ENCODE assay signal across 10 cellular contexts in the genomic region with DNA sequence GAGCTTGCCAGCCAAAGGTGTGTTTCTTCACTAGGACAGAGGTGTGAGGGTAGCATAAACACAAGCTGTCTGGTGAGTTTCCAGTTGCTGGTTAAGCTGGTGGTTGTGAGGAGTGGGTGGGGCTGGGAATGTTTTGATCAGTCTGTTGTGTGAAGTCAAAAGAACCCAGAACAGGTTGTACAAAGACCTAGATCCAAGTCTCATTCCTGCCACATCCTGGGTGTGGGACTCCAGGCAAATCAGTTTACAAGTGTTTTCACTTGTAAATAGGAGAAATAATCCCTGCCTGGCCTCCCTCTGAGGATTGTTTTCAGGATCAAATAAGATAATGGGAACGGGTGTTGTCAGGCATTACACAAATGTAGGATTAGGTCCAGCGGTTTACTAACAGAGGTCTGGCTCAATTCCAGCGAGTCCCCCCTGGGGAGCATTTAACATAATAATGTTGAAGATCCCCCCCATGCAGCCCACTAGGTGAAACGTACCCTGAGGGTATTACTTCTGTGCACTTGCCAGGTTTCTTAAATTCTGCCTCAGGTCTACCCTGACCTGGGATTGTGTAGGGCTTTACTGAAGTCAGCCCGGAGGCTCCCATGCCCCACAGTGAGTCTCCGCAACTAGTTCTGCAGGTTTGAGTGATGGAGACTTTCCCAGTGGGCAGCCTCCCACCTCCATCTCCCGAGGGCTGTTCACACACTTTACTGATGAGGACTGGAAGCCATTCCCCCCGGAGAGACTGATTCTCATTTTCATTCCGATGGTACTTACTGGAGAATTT. TPM values are rescaled to one million over a fixed set of nuclear protein-coding genes. Genes with fewer than 3 reads are reported as not detected.
DNase-seq lines count a peak whose midpoint lies in the region; ATAC-seq and TF ChIP-seq lines count a peak whose summit lies in the region.
"Had no signal": no experiment of that assay in that cellular context is flagged by ENCODE, and none has a peak within 500 bp of the region (broad histone marks: within the 10 kb centered on the region; RNA-seq: fewer than 3 reads in every experiment).

No MANE protein-coding gene starts in this region.

- TF ChIP-seq CTCF in CD14-positive monocyte (IDR thresholded peaks at IDR 0.05): no peak
- no peak for TF ChIP-seq CTCF in choroid plexus epithelial cell (conservative IDR thresholded peaks at IDR 0.05; ENCODE audit: low read depth, low read length)
- TF ChIP-seq CTCF in natural killer cell (IDR thresholded peaks at IDR 0.05): no peak

- H3K27ac Mint-ChIP-seq in CD14-positive monocyte (peak overlapping the region in 6 of 7 donors; percentile 32 to 91 (median 84)), natural killer cell (no peak overlapping the region)
- H3K27ac Mint-ChIP-seq: T-helper 1 cell treated with Interleukin-12 subunit alpha and Interleukin-12 subunit beta and Interleukin-4 antibody, amounts not matched to agents 30 μg/mL and 1 μg/mL, for 36 hours had no signal

- no peak overlapping the region for H3K4me3 Mint-ChIP-seq in CD14-positive monocyte
- peak overlapping the region; percentile 72 for H3K4me3 Mint-ChIP-seq in natural killer cell
- H3K4me3 Mint-ChIP-seq: T-helper 1 cell treated with Interleukin-12 subunit alpha and Interleukin-12 subunit beta and Interleukin-4 antibody, amounts not matched to agents 30 μg/mL and 1 μg/mL, for 36 hours had no signal

- ATAC-seq in natural killer cell: no peak
- ATAC-seq in HG03139 (IDR thresholded peaks at IDR 0.05; ENCODE audit: unreplicated experiment): no peak
- ATAC-seq in GM18520 (IDR thresholded peaks at IDR 0.05; ENCODE audit: unreplicated experiment): no peak

- peaks cover 0 to 6% (median 2%) of the 10 kb centered on the region in 7 donors for H3K9me3 Mint-ChIP-seq in CD14-positive monocyte
- H3K9me3 Mint-ChIP-seq in natural killer cell: no peaks in the 10 kb centered on the region
- H3K9me3 Mint-ChIP-seq: T-helper 1 cell treated with Interleukin-12 subunit alpha and Interleukin-12 subunit beta and Interleukin-4 antibody, amounts not matched to agents 30 μg/mL and 1 μg/mL, for 36 hours had no signal

- H3K4me1 Mint-ChIP-seq in CD14-positive monocyte: peaks cover 50% of the 10 kb centered on the region
- peaks cover 17% of the 10 kb centered on the region in 2 donors for H3K4me1 Mint-ChIP-seq in natural killer cell

- DNase-seq in CD14-positive monocyte (ENCODE audit: low spot score) (no peak), LoVo (ENCODE audit: low spot score) (peak; percentile 70), choroid plexus epithelial cell (ENCODE audit: low read depth) (peak; percentile 12), natural killer cell (no peak), NCI-H2029 (lab: John Stamatoyannopoulos, UW) (no peak), nucleus accumbens (lab: John Stamatoyannopoulos, UW) (no peak)
- DNase-seq: Kasumi-1 had no signal

- no peak overlapping the region for H3K4me3 ChIP-seq in choroid plexus epithelial cell (ENCODE audit: low read depth, low read length)

- H3K27me3 Mint-ChIP-seq in CD14-positive monocyte (ENCODE audit: low read depth in 3 of 3) (peaks cover 0 to 6% (median 0%) of the 10 kb centered on the region in 3 donors), natural killer cell (ENCODE audit: low read depth in 2 of 2) (peaks cover 0 to 2% of the 10 kb centered on the region in 2 donors)

- intact Hi-C loops in CD14-positive monocyte (cut with micrococcal nuclease) (loop anchor here in 1 of 2 donors (10.0 kb wide), 1 partner anchor 158 kb away; a partner anchor contains a TSS), natural killer cell (cut with micrococcal nuclease) (loop anchor here (10.0 kb wide), 1 partner anchor 68 kb away; a partner anchor contains a TSS)

- peaks cover 12 to 15% of the 10 kb centered on the region in 2 donors for H3K36me3 Mint-ChIP-seq in CD14-positive monocyte
- no peaks in the 10 kb centered on the region for H3K36me3 Mint-ChIP-seq in natural killer cell

RNA-seq across cellular contexts. Expression of a gene that starts 2.6 kb away (rescaled TPM):
- polyA plus RNA-seq in CD14-positive monocyte: 10 to 100 TPM; 29.4 to 62.4 TPM
- total RNA-seq in natural killer cell: 10 to 100 TPM; 18.7 to 23.4 (median 22.2) TPM

RNA-seq across cellular contexts. Expression of a gene that starts 18.1 kb away (rescaled TPM):
- polyA plus RNA-seq in CD14-positive monocyte: 10 to 100 TPM; 17.0 to 34.4 TPM
- 10 to 100 TPM; 26.0 to 45.0 (median 32.1) TPM for total RNA-seq in natural killer cell

RNA-seq across cellular contexts. Expression of a gene that starts 44.7 kb away (rescaled TPM):
- polyA plus RNA-seq in CD14-positive monocyte: 10 to 100 TPM in 1 of 2 donors, 1 to 10 TPM in 1; 8.3 to 10.6 TPM
- total RNA-seq in natural killer cell: 10 to 100 TPM; 22.6 to 23.3 (median 22.7) TPM

Comparison
In these comparisons a context has a peak if more than half of its experiments do, and no peak if none do; other contexts are left out.
1. DNase-seq: peak in LoVo (single experiment) and choroid plexus epithelial cell (single experiment); none in CD14-positive monocyte (single experiment), natural killer cell (single experiment), NCI-H2029 (single experiment) and nucleus accumbens (0 of 56).
2. H3K27ac Mint-ChIP-seq: peak in CD14-positive monocyte (6 of 7); none in natural killer cell (0 of 2).